In the genomic region with DNA sequence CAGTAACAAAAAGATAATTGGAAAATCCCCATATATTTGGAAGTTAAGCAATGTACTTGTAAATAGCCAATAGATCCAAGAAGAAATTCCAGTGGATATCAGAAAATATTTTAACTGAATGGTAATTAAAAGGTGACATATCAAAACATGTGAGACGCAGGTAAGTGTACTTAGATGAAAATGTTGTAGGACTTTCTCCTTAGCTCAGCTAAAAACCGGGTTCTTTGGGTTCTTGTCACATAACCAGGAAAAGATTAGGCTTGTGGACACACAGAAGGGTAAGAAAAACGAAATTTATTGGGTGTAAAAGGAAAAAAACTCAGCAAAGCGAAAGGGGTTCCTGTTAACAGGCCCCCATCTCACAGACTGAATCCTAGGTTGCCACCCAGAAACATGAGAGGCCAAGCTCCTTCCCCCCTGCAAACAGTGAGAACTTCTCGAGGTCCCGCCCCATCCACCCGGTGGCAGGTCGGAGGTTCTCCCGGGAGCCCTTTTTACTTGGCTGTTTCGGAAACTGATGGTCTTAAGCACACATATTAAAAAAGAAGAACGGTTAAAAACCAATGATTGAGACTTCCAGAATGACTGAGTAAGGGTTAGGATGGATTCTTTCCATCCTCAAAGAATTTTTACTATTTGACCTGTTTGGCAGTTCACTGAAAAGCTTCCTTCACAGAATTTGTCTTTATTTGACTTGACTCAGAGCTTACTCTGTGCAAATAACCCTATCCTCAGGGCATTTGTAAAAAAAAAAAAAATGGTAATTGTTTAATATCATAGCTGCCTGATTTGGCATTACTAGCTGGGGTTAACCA, we compare ENCODE assay signal across 23 cellular contexts. TPM values are rescaled to one million over a fixed set of nuclear protein-coding genes. Genes with fewer than 3 reads are reported as not detected.
"Had no signal": no experiment of that assay in that cellular context is flagged by ENCODE, and none has a peak within 500 bp of the region (broad histone marks: within the 10 kb centered on the region; RNA-seq: fewer than 3 reads in every experiment).

No MANE protein-coding gene starts in this region.

- H3K9me3 Mint-ChIP-seq: activated B cell treated with CpG ODN at 0.5 μM for 24 hours; activated CD4-positive, alpha-beta T cell treated with anti-CD3 and anti-CD28 coated beads, Interleukin-2, amount 10 ng/mL, durations not matched to agents 24 days and 14 days; immature natural killer cell; naive thymus-derived CD8-positive, alpha-beta T cell; stimulated activated memory B cell treated with anti-CD40 and anti-IgM and Interleukin-4, amounts not matched to agents 10 μg/mL and 1 μg/mL and 100 μg/mL, for 72 hours; T-helper 1 cell treated with Interleukin-12 subunit alpha and Interleukin-12 subunit beta and Interleukin-4 antibody, amounts not matched to agents 30 μg/mL and 1 μg/mL, for 36 hours had no signal

- H3K4me1 Mint-ChIP-seq: activated B cell treated with CpG ODN at 0.5 μM for 24 hours; immature natural killer cell; stimulated activated memory B cell treated with anti-CD40 and anti-IgM and Interleukin-4, amounts not matched to agents 10 μg/mL and 1 μg/mL and 100 μg/mL, for 72 hours had no signal

- H3K36me3 Mint-ChIP-seq: activated naive CD8-positive, alpha-beta T cell; immature natural killer cell; naive thymus-derived CD8-positive, alpha-beta T cell; stimulated activated memory B cell treated with anti-CD40 and anti-IgM and Interleukin-4, amounts not matched to agents 10 μg/mL and 1 μg/mL and 100 μg/mL, for 72 hours had no signal

- H3K27me3 ChIP-seq: vagina had no signal

- H3K36me3 ChIP-seq: cardiac muscle cell, tibial nerve, vagina had no signal

- H3K27me3 Mint-ChIP-seq: activated naive CD8-positive, alpha-beta T cell; naive thymus-derived CD8-positive, alpha-beta T cell had no signal

- DNase-seq: activated B cell treated with CpG ODN at 0.5 μM for 24 hours; activated CD4-positive, alpha-beta T cell treated with anti-CD3 and anti-CD28 coated beads, Interleukin-2, amount 10 ng/mL, durations not matched to agents 24 days and 14 days; activated effector memory CD4-positive, alpha-beta T cell treated with anti-CD3 and anti-CD28 coated beads, Interleukin-2, amount 50 U/mL, for 16 hours; activated T-cell treated with anti-CD3 and anti-CD28 coated beads, Interleukin-2, amount 50 U/mL, for 1 hour; anterior cingulate cortex; effector CD8-positive, alpha-beta T cell; immature natural killer cell; left cardiac atrium; mucosa of descending colon; naive thymus-derived CD8-positive, alpha-beta T cell; right cardiac atrium had no signal

- H3K4me3 Mint-ChIP-seq: activated B cell treated with CpG ODN at 0.5 μM for 24 hours; activated CD4-positive, alpha-beta T cell treated with anti-CD3 and anti-CD28 coated beads, Interleukin-2, amount 10 ng/mL, durations not matched to agents 24 days and 14 days; activated naive CD8-positive, alpha-beta T cell; immature natural killer cell; naive thymus-derived CD8-positive, alpha-beta T cell; stimulated activated memory B cell treated with anti-CD40 and anti-IgM and Interleukin-4, amounts not matched to agents 10 μg/mL and 1 μg/mL and 100 μg/mL, for 72 hours; T-helper 1 cell treated with Interleukin-12 subunit alpha and Interleukin-12 subunit beta and Interleukin-4 antibody, amounts not matched to agents 30 μg/mL and 1 μg/mL, for 36 hours had no signal

- H3K27ac Mint-ChIP-seq: activated B cell treated with CpG ODN at 0.5 μM for 24 hours; activated CD4-positive, alpha-beta T cell treated with anti-CD3 and anti-CD28 coated beads, Interleukin-2, amount 10 ng/mL, durations not matched to agents 24 days and 14 days; activated naive CD8-positive, alpha-beta T cell; immature natural killer cell; naive thymus-derived CD8-positive, alpha-beta T cell; stimulated activated memory B cell treated with anti-CD40 and anti-IgM and Interleukin-4, amounts not matched to agents 10 μg/mL and 1 μg/mL and 100 μg/mL, for 72 hours; T-helper 1 cell treated with Interleukin-12 subunit alpha and Interleukin-12 subunit beta and Interleukin-4 antibody, amounts not matched to agents 30 μg/mL and 1 μg/mL, for 36 hours had no signal

- H3K4me3 ChIP-seq: cardiac muscle cell, coronary artery, lung, mucosa of descending colon, smooth muscle cell, tibial nerve, vagina had no signal

- ATAC-seq: left cardiac atrium; mucosa of descending colon; naive thymus-derived CD8-positive, alpha-beta T cell; right cardiac atrium; stimulated activated memory B cell treated with anti-CD40 and anti-IgM and Interleukin-4, amounts not matched to agents 10 μg/mL and 1 μg/mL and 100 μg/mL, for 72 hours had no signal

RNA-seq across cellular contexts. Expression of gene CCDC70, which starts 3.1 kb away (rescaled TPM):
- total RNA-seq: activated B cell treated with CpG ODN at 0.5 μM for 24 hours; activated CD4-positive, alpha-beta T cell treated with anti-CD3 and anti-CD28 coated beads, Interleukin-2, amount 10 ng/mL, durations not matched to agents 24 days and 14 days; cardiac muscle cell; glomerular endothelial cell; left cardiac atrium; lung; mucosa of descending colon; naive thymus-derived CD8-positive, alpha-beta T cell; posterior vena cava; right cardiac atrium; smooth muscle cell; subcutaneous adipose tissue; tibial nerve; vagina had no signal

RNA-seq across cellular contexts. Expression of gene TMEM272, which starts 13.7 kb away (rescaled TPM):
- total RNA-seq: activated B cell treated with CpG ODN at 0.5 μM for 24 hours, glomerular endothelial cell, subcutaneous adipose tissue, tibial nerve had no signal
